In genomic region chr7:139441961-139442360, GRCh38 we compare ENCODE assay signal across 22 cellular contexts. TPM values are rescaled to one million over a fixed set of nuclear protein-coding genes. Genes with fewer than 3 reads are reported as not detected.
DNase-seq lines count a peak whose midpoint lies in the region; ATAC-seq and TF ChIP-seq lines count a peak whose summit lies in the region.
"Had no signal": no experiment of that assay in that cellular context is flagged by ENCODE, and none has a peak within 500 bp of the region (broad histone marks: within the 10 kb centered on the region; RNA-seq: fewer than 3 reads in every experiment).

No MANE protein-coding gene starts in this region.

- H2AFZ ChIP-seq in IMR-90 (replicated peaks; ENCODE audit: low read length, poor library complexity) = no peak overlapping the region

- H3K4me2 ChIP-seq in IMR-90 (ENCODE audit: low read depth, low read length) = no peak overlapping the region
- H3K4me2 ChIP-seq: BLaER1 treated with 17β-estradiol and CSF1 and Interleukin-3, amounts not matched to agents 10 nM and 100 nM had no signal

- CTCF ChIA-PET in IMR-90 (lab: Yijun Ruan, JAX) = no interaction called here

- dilution Hi-C loops in IMR-90 (cut with HindIII; ENCODE audit: low sequenced_read_pairs, unreplicated experiment) = no loop called here

- H3K18ac ChIP-seq in IMR-90 (ENCODE audit: low read depth, low read length) = no peak overlapping the region

- peak; percentile 69 for DNase-seq in DMS79 treated with DMSO at 0.1 percent for 48 hours (lab: John Stamatoyannopoulos, UW)
- no peak for DNase-seq in IMR-90
- peak; percentile 74 for DNase-seq in epithelial cell of prostate (ENCODE audit: low read depth, low spot score)
- no peak for DNase-seq in progenitor cell of endocrine pancreas (ENCODE audit: low spot score, unreplicated experiment)
- no peak for DNase-seq in H4 (ENCODE audit: low spot score)
- DNase-seq in CD1c-positive myeloid dendritic cell (ENCODE audit: extremely low spot score) = no peak
- no peak for DNase-seq in GF-D8 (lab: John Stamatoyannopoulos, UW)
- DNase-seq: activated CD4-positive, alpha-beta T cell treated with anti-CD3 and anti-CD28 coated beads for 4 hours; activated T-cell treated with anti-CD3 and anti-CD28 coated beads, Interleukin-2, amount 50 U/mL, for 4 hours; Caco-2; cerebellar nuclear complex; dorsolateral prefrontal cortex; naive thymus-derived CD8-positive, alpha-beta T cell; NCI-H1417; NCI-H2081; NCI-H446 treated with DMSO at 0.1 percent for 48 hours; Right ventricle myocardium superior; T-helper 9 cell; upper lobe of left lung had no signal

- H2BK5ac ChIP-seq in IMR-90 (ENCODE audit: low read depth, low read length, poor library complexity, severe bottlenecking) = no peak overlapping the region

- 0 out of 2 replicates have a peak overlapping the region, but pooled peaks have one; percentile 5 for H3K14ac ChIP-seq in IMR-90 (replicated peaks; ENCODE audit: low read depth, low read length)

- no peak overlapping the region for H3K4me3 ChIP-seq in IMR-90 (ENCODE audit: insufficient read depth, low read depth, low read length)
- H3K4me3 ChIP-seq: BLaER1 treated with 17β-estradiol and CSF1 and Interleukin-3, amounts not matched to agents 10 nM and 100 nM; dorsolateral prefrontal cortex; upper lobe of left lung had no signal

- H3K9me1 ChIP-seq in IMR-90 (ENCODE audit: insufficient read depth, low read length) = peaks cover 3% of the 10 kb centered on the region; the same call in 1 of the 2 replicates

- H3K9me3 ChIP-seq in IMR-90 (ENCODE audit: control insufficient read depth, insufficient read depth, low read length) = no peaks in the 10 kb centered on the region
- H3K9me3 ChIP-seq: BLaER1 treated with 17β-estradiol and CSF1 and Interleukin-3, amounts not matched to agents 10 nM and 100 nM; Caco-2; upper lobe of left lung had no signal

- no peaks in the 10 kb centered on the region for H4K20me1 ChIP-seq in IMR-90 (ENCODE audit: insufficient read depth, low read length)
- H4K20me1 ChIP-seq: BLaER1 treated with 17β-estradiol and CSF1 and Interleukin-3, amounts not matched to agents 10 nM and 100 nM had no signal

- H2BK20ac ChIP-seq in IMR-90 (ENCODE audit: low read depth, low read length) = no peak overlapping the region

- peak overlapping the region; percentile 36 for H3K27ac Mint-ChIP-seq in progenitor cell of endocrine pancreas

- H3K56ac ChIP-seq in IMR-90 (ENCODE audit: extremely low read depth, insufficient read depth, low read length) = no peak overlapping the region

- in situ Hi-C loops in IMR-90 (cut with MboI; ENCODE audit: low sequenced_read_pairs) = no loop called here

- no peak for ATAC-seq in IMR-90 (ENCODE audit: low read depth)
- ATAC-seq: activated T-cell treated with anti-CD3 and anti-CD28 coated beads, Interleukin-2, amount 50 U/mL, for 4 hours; naive thymus-derived CD8-positive, alpha-beta T cell had no signal

- no peaks in the 10 kb centered on the region for H3K4me1 Mint-ChIP-seq in progenitor cell of endocrine pancreas (ENCODE audit: low read depth)
- H3K4me1 Mint-ChIP-seq: naive thymus-derived CD8-positive, alpha-beta T cell had no signal

- H3K4ac ChIP-seq in IMR-90 (ENCODE audit: low read depth, low read length) = no peak overlapping the region

- no peaks in the 10 kb centered on the region for H3K36me3 ChIP-seq in IMR-90 (ENCODE audit: control insufficient read depth, insufficient read depth, low read length)
- H3K36me3 ChIP-seq: upper lobe of left lung had no signal

- no TSS peak for BruUV-seq in IMR-90 (replicated peaks; lab: Mats Ljungman, UMichigan)

- H2BK15ac ChIP-seq in IMR-90 (ENCODE audit: low read depth, low read length) = no peak overlapping the region

- no peaks in the 10 kb centered on the region for H3K36me3 Mint-ChIP-seq in progenitor cell of endocrine pancreas (ENCODE audit: insufficient read depth)

- H3K23ac ChIP-seq in IMR-90 (ENCODE audit: low read depth, low read length) = no peak overlapping the region

- H4K8ac ChIP-seq in IMR-90 (ENCODE audit: low read depth in 2 of 2, low read length in 2 of 2) = no peak overlapping the region

- intact Hi-C loops in IMR-90 (cut with micrococcal nuclease) = no loop called here

- no peak overlapping the region for H4K5ac ChIP-seq in IMR-90 (ENCODE audit: low read depth, low read length)

- no peak overlapping the region for H2AK5ac ChIP-seq in IMR-90 (ENCODE audit: low read depth, low read length)

- H3K4me1 ChIP-seq in IMR-90 (ENCODE audit: control insufficient read depth, insufficient read depth, low read length) = no peaks in the 10 kb centered on the region
- H3K4me1 ChIP-seq: Caco-2, upper lobe of left lung had no signal

- no peak for TF ChIP-seq RAD21 in IMR-90 (IDR thresholded peaks at IDR 0.05; ENCODE audit: low read length)

- H3K79me1 ChIP-seq in IMR-90 (ENCODE audit: low read depth in 1 of 2, low read length in 2 of 2) = no peaks in the 10 kb centered on the region

- H3K27ac ChIP-seq in IMR-90 (ENCODE audit: insufficient read depth, low read length) = no peak overlapping the region
- peak overlapping the region; percentile 28 for H3K27ac ChIP-seq in epithelial cell of prostate
- H3K27ac ChIP-seq: BLaER1 treated with 17β-estradiol and CSF1 and Interleukin-3, amounts not matched to agents 10 nM and 100 nM; dorsolateral prefrontal cortex; upper lobe of left lung; VCaP had no signal

- TF ChIP-seq POLR2A in IMR-90 (IDR thresholded peaks at IDR 0.05; ENCODE audit: low read depth, low read length) = no peak

- no peaks in the 10 kb centered on the region for H3K9me3 Mint-ChIP-seq in progenitor cell of endocrine pancreas (ENCODE audit: low read depth)
- H3K9me3 Mint-ChIP-seq: activated T-cell treated with anti-CD3 and anti-CD28 coated beads, Interleukin-2, amount 50 U/mL, for 4 hours; naive thymus-derived CD8-positive, alpha-beta T cell had no signal

- no peaks in the 10 kb centered on the region for H3K27me3 Mint-ChIP-seq in progenitor cell of endocrine pancreas
- H3K27me3 Mint-ChIP-seq: naive thymus-derived CD8-positive, alpha-beta T cell had no signal

- TF ChIP-seq CTCF in IMR-90 (conservative IDR thresholded peaks at IDR 0.05; ENCODE audit: low read depth, low read length) = no peak
- no peak for TF ChIP-seq CTCF in progenitor cell of endocrine pancreas (IDR thresholded peaks at IDR 0.05; ENCODE audit: unreplicated experiment)

- H3K9ac ChIP-seq in IMR-90 (ENCODE audit: low read depth, low read length) = no peak overlapping the region
- H3K9ac ChIP-seq: BLaER1 treated with 17β-estradiol and CSF1 and Interleukin-3, amounts not matched to agents 10 nM and 100 nM had no signal

- H4K91ac ChIP-seq in IMR-90 (ENCODE audit: insufficient read depth, low read depth, low read length) = no peak overlapping the region

- H3K4me3 Mint-ChIP-seq in progenitor cell of endocrine pancreas (ENCODE audit: low read depth) = no peak overlapping the region
- H3K4me3 Mint-ChIP-seq: activated T-cell treated with anti-CD3 and anti-CD28 coated beads, Interleukin-2, amount 50 U/mL, for 4 hours; naive thymus-derived CD8-positive, alpha-beta T cell had no signal

- no peak overlapping the region for H2BK120ac ChIP-seq in IMR-90 (ENCODE audit: low read depth, low read length)

- H2AK9ac ChIP-seq in IMR-90 (replicated peaks; ENCODE audit: low read depth, low read length, poor library complexity) = no peak overlapping the region

- POLR2A ChIA-PET in IMR-90 (lab: Charles Lee; ENCODE audit: unreplicated experiment) = no interaction called here

- 40% methylated on average over 2 of the region's 4 CpGs; no CpG with 5 or more reads in 1 of the 2 experiments for WGBS in IMR-90 (ENCODE audit: extremely low coverage in 2 of 2, insufficient read length in 1 of 2), 2 experiments

- H3K27me3 ChIP-seq in IMR-90 (ENCODE audit: control insufficient read depth, insufficient read depth, low read length) = no peaks in the 10 kb centered on the region
- H3K27me3 ChIP-seq: BLaER1 treated with 17β-estradiol and CSF1 and Interleukin-3, amounts not matched to agents 10 nM and 100 nM; dorsolateral prefrontal cortex; upper lobe of left lung had no signal

TF ChIP-seq in IMR-90, 13 proteins besides CTCF, POLR2A, EP300 and RAD21:
- TF ChIP-seq FOS (IDR thresholded peaks at IDR 0.05; ENCODE audit: low read depth, low read length) (no peak), MAZ (IDR thresholded peaks at IDR 0.05; ENCODE audit: borderline replicate concordance, low read depth, low read length) (no peak), SMC3 (IDR thresholded peaks at IDR 0.05; ENCODE audit: low read depth, low read length) (no peak), RCOR1 (IDR thresholded peaks at IDR 0.05; ENCODE audit: insufficient replicate concordance, low read length) (no peak), MXI1 (IDR thresholded peaks at IDR 0.05; ENCODE audit: borderline replicate concordance, low read depth, low read length) (no peak), NFE2L2 (IDR thresholded peaks at IDR 0.05; ENCODE audit: low read depth, low read length) (no peak), BHLHE40 (IDR thresholded peaks at IDR 0.05; ENCODE audit: low read depth, low read length) (no peak), CHD1 (IDR thresholded peaks at IDR 0.05; ENCODE audit: low read depth, low read length) (no peak)
- TF ChIP-seq, protein P1, sequence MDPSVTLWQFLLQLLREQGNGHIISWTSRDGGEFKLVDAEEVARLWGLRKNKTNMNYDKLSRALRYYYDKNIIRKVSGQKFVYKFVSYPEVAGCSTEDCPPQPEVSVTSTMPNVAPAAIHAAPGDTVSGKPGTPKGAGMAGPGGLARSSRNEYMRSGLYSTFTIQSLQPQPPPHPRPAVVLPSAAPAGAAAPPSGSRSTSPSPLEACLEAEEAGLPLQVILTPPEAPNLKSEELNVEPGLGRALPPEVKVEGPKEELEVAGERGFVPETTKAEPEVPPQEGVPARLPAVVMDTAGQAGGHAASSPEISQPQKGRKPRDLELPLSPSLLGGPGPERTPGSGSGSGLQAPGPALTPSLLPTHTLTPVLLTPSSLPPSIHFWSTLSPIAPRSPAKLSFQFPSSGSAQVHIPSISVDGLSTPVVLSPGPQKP (IDR thresholded peaks at IDR 0.05; ENCODE audit: borderline replicate concordance, low read depth, low read length) = no peak

RNA-seq across cellular contexts. Expression of gene KLRG2, which starts 41.5 kb away (rescaled TPM):
- total RNA-seq in IMR-90 (2012; rRNA removed) = under 0.01 TPM in 1 of 2 replicates, not detected in the other
- 0.03 and 0.04 TPM in 2 replicates for polyA plus RNA-seq in IMR-90 (2012; rRNA removed)
- polyA plus RNA-seq in IMR-90 (2012; cell fraction: cytosol; rRNA removed) = 0.01 and 0.03 TPM in 2 replicates
- polyA plus RNA-seq in IMR-90 (2012; cell fraction: nucleus; rRNA removed; ENCODE audit: low replicate concordance) = not detected in 2 replicates
- total RNA-seq in progenitor cell of endocrine pancreas = 0.29 and 0.36 TPM in 2 replicates
- total RNA-seq in H4 (2014; rRNA removed; shearing (Covaris generic)) = not detected in 2 replicates
- total RNA-seq: naive thymus-derived CD8-positive, alpha-beta T cell; Right ventricle myocardium superior had no signal
- polyA plus RNA-seq: liver had no signal

Comparison
In these comparisons a context has a peak if more than half of its experiments do, and no peak if none do; other contexts are left out.
1. DNase-seq: peak in DMS79 treated with DMSO at 0.1 percent for 48 hours (single experiment) and epithelial cell of prostate (single experiment); none in IMR-90 (single experiment), progenitor cell of endocrine pancreas (single experiment), H4 (single experiment), CD1c-positive myeloid dendritic cell (single experiment) and GF-D8 (single experiment).